In the genomic region with DNA sequence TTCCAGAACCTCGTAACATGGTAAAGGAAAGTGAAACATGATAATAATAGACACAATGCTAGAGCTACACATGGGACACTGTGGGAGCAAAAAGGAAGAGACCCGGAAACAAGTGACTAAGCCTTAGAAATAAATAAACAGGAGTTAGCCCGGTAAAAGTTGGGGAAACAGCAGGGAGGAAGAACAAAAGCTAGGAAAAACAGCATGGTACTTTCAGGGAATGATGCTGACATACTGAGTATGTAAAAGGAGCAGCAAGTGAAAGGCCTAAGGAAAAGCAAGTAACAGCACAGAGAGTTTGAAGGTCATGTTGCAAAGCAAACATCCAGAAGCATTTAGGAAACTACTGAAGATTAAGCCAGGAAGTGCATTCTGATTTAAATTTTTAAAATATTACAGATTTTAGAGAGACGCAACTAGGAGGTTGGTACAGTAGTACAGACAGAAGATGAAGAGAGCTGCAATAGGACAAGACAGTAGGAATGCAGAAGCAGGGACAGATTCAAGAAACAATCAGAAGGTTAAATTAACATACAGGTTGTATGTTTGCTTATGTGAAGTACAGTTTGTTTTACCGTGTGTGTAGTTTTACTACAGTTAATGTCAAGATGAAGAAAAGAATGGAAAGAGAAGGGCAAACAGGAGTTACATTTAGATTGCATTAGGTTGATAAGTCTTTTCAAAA, we compare ENCODE assay signal across 11 cellular contexts.
DNase-seq lines count a peak whose midpoint lies in the region; ATAC-seq, FAIRE-seq and TF ChIP-seq lines count a peak whose summit lies in the region.
"Had no signal": no experiment of that assay in that cellular context is flagged by ENCODE, and none has a peak within 500 bp of the region (broad histone marks: within the 10 kb centered on the region; RNA-seq: fewer than 3 reads in every experiment).

No MANE protein-coding gene starts in this region.

- no peaks in the 10 kb centered on the region for H3K27me3 Mint-ChIP-seq in brain
- H3K27me3 Mint-ChIP-seq: activated naive CD4-positive, alpha-beta T cell treated with anti-CD3 and anti-CD28 coated beads, Interleukin-2, amount 50 U/mL, for 24 hours had no signal

- H3K9me3 ChIP-seq in left ventricle myocardium inferior (replicated peaks) (no peaks in the 10 kb centered on the region), HepG2 (ENCODE audit: low read length) (no peaks in the 10 kb centered on the region), upper lobe of left lung (no peaks in the 10 kb centered on the region)

- H3K27me3 ChIP-seq in left ventricle myocardium inferior (ENCODE audit: low read depth) (no peaks in the 10 kb centered on the region), HepG2 (ENCODE audit: control insufficient read depth in 1 of 2, insufficient read depth in 2 of 2, low read length in 2 of 2) (no peaks in the 10 kb centered on the region; a peak in 1 of 5 replicates), upper lobe of left lung (no peaks in the 10 kb centered on the region)

- CTCF ChIA-PET in HepG2 (lab: Yijun Ruan, JAX; ENCODE audit: low intra/inter-chr PET ratio, low total read pairs), result no interaction called here

- H3K27ac ChIP-seq in left ventricle myocardium inferior (replicated peaks), result peak overlapping the region; percentile 59
- peak overlapping the region; percentile 51 for H3K27ac ChIP-seq in HepG2 (ENCODE audit: extremely low read length, insufficient read depth, low read length)
- H3K27ac ChIP-seq in upper lobe of left lung, result peak overlapping the region; percentile 3 to 65 (median 35)

- TF ChIP-seq EP300 in HepG2 (IDR thresholded peaks at IDR 0.05; ENCODE audit: low read depth in 2 of 2, low read length in 2 of 2) (no peak), HepG2 (CRISPR knock-in tag; IDR thresholded peaks at IDR 0.05; ENCODE audit: borderline replicate concordance) (no peak), upper lobe of left lung (IDR thresholded peaks at IDR 0.05) (no peak)

- TF ChIP-seq RAD21 in HepG2 (CRISPR knock-in tag; IDR thresholded peaks at IDR 0.05), result no peak

- peak overlapping the region in 2 of 5 experiments; percentile 2 to 10 for H3K4me3 Mint-ChIP-seq in brain
- H3K4me3 Mint-ChIP-seq: activated naive CD4-positive, alpha-beta T cell treated with anti-CD3 and anti-CD28 coated beads, Interleukin-2, amount 50 U/mL, for 24 hours; CD8-positive, alpha-beta T cell had no signal

- H3K36me3 Mint-ChIP-seq in brain, result peaks cover 32% of the 10 kb centered on the region

- POLR2A ChIA-PET in HepG2 (lab: Yijun Ruan, JAX), result interaction anchor here (1.0 to 1.3 kb wide), 3 partner anchors 62 to 83 kb away, joined by 3 to 4 read pairs (median 3); partner anchors contain the start of gene ARHGAP12

- ATAC-seq in Right ventricle myocardium inferior, result no peak
- peak; percentile 74 for ATAC-seq in HepG2
- ATAC-seq in upper lobe of left lung (ENCODE audit: low FRiP score in 2 of 2), result no peak
- ATAC-seq: CD8-positive, alpha-beta T cell had no signal

- WGBS in HepG2 (ENCODE audit: low lambda C conversion rate), result 25% methylated on average over 5 of the region's 5 CpGs
- 38 to 40% methylated on average over 5 of the region's 5 CpGs for WGBS in upper lobe of left lung, 2 donors
- WGBS in lower leg skin, 2 donors, result 54 to 57% methylated on average over 5 of the region's 5 CpGs

- no peak overlapping the region for H3K9ac ChIP-seq in HepG2 (ENCODE audit: insufficient read depth, low read depth, low read length)

- DNase-seq in left ventricle myocardium inferior, result no peak
- no peak for DNase-seq in Right ventricle myocardium inferior (ENCODE audit: missing footprints)
- peak; percentile 48 for DNase-seq in HepG2 (ENCODE audit: low spot score)
- DNase-seq in upper lobe of left lung, result no peak
- no peak for DNase-seq in stimulated activated naive CD4-positive, alpha-beta T cell (lab: John Stamatoyannopoulos, UW)
- no peak for DNase-seq in GOT3 (lab: John Stamatoyannopoulos, UW)
- no peak for DNase-seq in lower leg skin (ENCODE audit: low spot score in 2 of 2)
- DNase-seq: CD8-positive, alpha-beta T cell; NCI-H1436 treated with DMSO at 0.1 percent for 48 hours had no signal

- H3K79me2 ChIP-seq in HepG2 (ENCODE audit: insufficient read depth, low read length), result peaks cover 88% of the 10 kb centered on the region

- H3K4me1 ChIP-seq in left ventricle myocardium inferior (peaks cover 36% of the 10 kb centered on the region), HepG2 (ENCODE audit: insufficient read depth, low read length) (peaks cover 52% of the 10 kb centered on the region), upper lobe of left lung (peaks cover 11 to 30% (median 15%) of the 10 kb centered on the region in 4 donors)

- peak overlapping the region; percentile 72 for H3K4me2 ChIP-seq in HepG2 (ENCODE audit: low read depth, low read length)

- no peak for FAIRE-seq in HepG2 (lab: Jason Lieb, UNC)

- in situ Hi-C loops in HepG2 (cut with HindIII; ENCODE audit: extremely low pct_ligation_motif_present, low pct_unique_long_range_greater_than_20kb), result loop anchor here (5.0 kb wide), 1 partner anchor 82 kb away; no protein-coding TSS in a partner anchor

- H3K27ac Mint-ChIP-seq in brain, result peak overlapping the region in 3 of 5 experiments; percentile 14 to 42 (median 16)
- H3K27ac Mint-ChIP-seq: activated naive CD4-positive, alpha-beta T cell treated with anti-CD3 and anti-CD28 coated beads, Interleukin-2, amount 50 U/mL, for 24 hours; CD8-positive, alpha-beta T cell had no signal

- H3K4me3 ChIP-seq in left ventricle myocardium inferior (peak overlapping the region; percentile 39), HepG2 (replicated peaks in 1 of 3; ENCODE audit: insufficient read depth in 1 of 3, low read depth in 2 of 3, low read length in 3 of 3) (peak overlapping the region in 2 of 3 experiments; percentile 7 to 25; a peak in 1 of 6 replicates), upper lobe of left lung (peak overlapping the region in 1 of 4 donors; percentile 21), lower leg skin (ENCODE audit: low read depth, poor library complexity, severe bottlenecking) (no peak overlapping the region)

- TF ChIP-seq POLR2A in HepG2 (IDR thresholded peaks at IDR 0.05; ENCODE audit: insufficient read depth in 1 of 2, low read depth in 2 of 2, low read length in 2 of 2), result no peak
- TF ChIP-seq POLR2A in upper lobe of left lung (IDR thresholded peaks at IDR 0.05), result no peak
- TF ChIP-seq POLR2A in lower leg skin (IDR thresholded peaks at IDR 0.05), result no peak

- H3K4me1 Mint-ChIP-seq in brain, result peaks cover 42% of the 10 kb centered on the region

- TF ChIP-seq CTCF in left ventricle myocardium inferior (IDR thresholded peaks at IDR 0.05; ENCODE audit: borderline replicate concordance), result no peak
- no peak for TF ChIP-seq CTCF in brain (conservative IDR thresholded peaks at IDR 0.05)
- TF ChIP-seq CTCF in HepG2 (CRISPR knock-in tag; IDR thresholded peaks at IDR 0.05), result no peak
- TF ChIP-seq CTCF in upper lobe of left lung (IDR thresholded peaks at IDR 0.05), result no peak
- no peak for TF ChIP-seq CTCF in lower leg skin (IDR thresholded peaks at IDR 0.05)

- no peaks in the 10 kb centered on the region; the same call in 1 of the 2 replicates for H4K20me1 ChIP-seq in HepG2 (ENCODE audit: insufficient read depth, low read length)

- no peak overlapping the region for H2AFZ ChIP-seq in HepG2 (ENCODE audit: low read length)

- intact Hi-C loops in left ventricle myocardium inferior (cut with micrococcal nuclease) (loop anchor here (5.0 to 10.0 kb wide), 2 partner anchors 80 to 142 kb away; no protein-coding TSS in a partner anchor), Right ventricle myocardium inferior (cut with DNase I) (loop anchor here (5.0 to 10.0 kb wide), 3 partner anchors 62 to 350 kb away; partner anchors contain the start of gene ARHGAP12), HepG2 (cut with micrococcal nuclease; ENCODE audit: unreplicated experiment) (loop anchor here (5.0 to 10.0 kb wide), 2 partner anchors 62 to 350 kb away; partner anchors contain the start of gene ARHGAP12), lower leg skin (cut with DNase I; ENCODE audit: low total_unique reads) (no loop called here)

- H3K9me3 Mint-ChIP-seq in brain, result peaks cover 0 to 3% (median 0%) of the 10 kb centered on the region in 5 experiments
- H3K9me3 Mint-ChIP-seq: activated naive CD4-positive, alpha-beta T cell treated with anti-CD3 and anti-CD28 coated beads, Interleukin-2, amount 50 U/mL, for 24 hours; CD8-positive, alpha-beta T cell had no signal

- H3K36me3 ChIP-seq in left ventricle myocardium inferior (peaks cover 10% of the 10 kb centered on the region), HepG2 (replicated peaks in 1 of 2; ENCODE audit: control insufficient read depth in 1 of 2, insufficient read depth in 2 of 2, low read length in 2 of 2) (peaks cover 2 to 15% of the 10 kb centered on the region in 2 experiments; a peak in 4 of 5 replicates), upper lobe of left lung (peaks cover 0 to 14% (median 1%) of the 10 kb centered on the region in 4 donors)

- BruUV-seq in HepG2 (replicated peaks; lab: Mats Ljungman, UMichigan), result no TSS peak

TF ChIP-seq in HepG2, 621 proteins besides CTCF, POLR2A, EP300 and RAD21 (continues in another document):
- TF ChIP-seq ZNF501 (CRISPR knock-in tag; IDR thresholded peaks at IDR 0.05) (no peak), MIER3 (CRISPR knock-in tag; IDR thresholded peaks at IDR 0.05; ENCODE audit: borderline replicate concordance) (peak; percentile 59; the same call in 1 of the 2 replicates), RNF2 (conservative IDR thresholded peaks at IDR 0.05; ENCODE audit: low read depth) (no peak), SIX1 (CRISPR knock-in tag; IDR thresholded peaks at IDR 0.05; ENCODE audit: borderline replicate concordance) (peak; percentile 66), ELF1 (CRISPR knock-in tag; IDR thresholded peaks at IDR 0.05) (0 out of 2 replicates have a peak, but pooled peaks have one; percentile 18), ZNF792 (CRISPR knock-in tag; IDR thresholded peaks at IDR 0.05) (peak; percentile 35; the same call in 1 of the 2 replicates)
